ENCODE assay signal across 8 cellular contexts in the genomic region with DNA sequence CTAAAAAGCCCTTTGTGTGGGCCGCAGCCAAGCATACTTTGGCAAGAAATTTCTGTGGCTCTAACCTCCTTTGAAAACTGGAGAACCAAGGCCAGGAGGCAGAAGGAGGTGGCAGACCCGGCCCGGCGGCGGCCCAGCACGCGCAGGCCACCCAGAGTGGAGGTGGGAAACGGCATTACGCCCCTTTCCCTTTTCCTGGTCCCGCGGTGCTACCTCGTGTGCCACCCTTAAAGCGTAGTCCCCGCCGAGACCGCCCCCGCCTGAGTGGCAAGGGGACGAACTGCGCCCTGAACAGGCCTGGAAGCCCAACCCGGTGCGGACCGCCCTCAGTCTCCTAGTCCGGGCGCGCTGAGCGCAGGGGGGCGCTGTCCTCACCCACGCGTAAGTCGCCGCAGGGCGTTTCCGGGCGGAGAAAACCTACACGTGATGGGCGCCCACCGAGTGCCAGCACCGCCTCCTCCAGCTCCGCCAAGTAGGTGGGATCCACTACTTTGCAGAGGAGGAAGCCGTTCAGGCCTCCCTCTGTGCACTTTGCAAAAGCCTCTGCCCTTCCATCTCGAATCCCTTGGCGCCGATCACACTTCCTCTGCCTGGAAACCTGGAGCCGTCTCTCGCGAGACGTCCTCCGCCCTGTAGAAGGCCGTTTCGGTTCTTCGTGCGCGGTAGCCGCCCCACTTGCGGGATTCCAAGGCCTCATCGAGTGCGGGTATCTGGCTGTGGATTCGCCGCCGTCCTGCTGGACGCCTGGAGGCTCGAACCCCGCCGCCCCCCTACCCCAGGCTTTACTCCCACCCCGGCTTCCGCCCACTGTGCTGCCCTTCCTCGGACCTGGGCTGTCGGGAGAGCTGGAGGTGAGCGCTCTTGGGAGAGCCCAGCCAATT. TPM values are rescaled to one million over a fixed set of nuclear protein-coding genes. Genes with fewer than 3 reads are reported as not detected.
DNase-seq lines count a peak whose midpoint lies in the region; ATAC-seq and TF ChIP-seq lines count a peak whose summit lies in the region.

Gene ACCS, plus strand, starts transcription at position 420 of the 881 bp plus-strand sequence. CDS start 1,358 bp downstream, outside the sequence.

- H3K4me1 ChIP-seq in Caco-2 (peaks cover 4% of the 10 kb centered on the region), esophagus muscularis mucosa (peaks cover 10 to 37% (median 22%) of the 10 kb centered on the region in 4 donors), muscle layer of duodenum (ENCODE audit: control insufficient read depth in 1 of 2, insufficient read depth in 2 of 2, low read length in 2 of 2) (peaks cover 0 to 14% of the 10 kb centered on the region in 2 donors)

- no peaks in the 10 kb centered on the region for H3K27me3 ChIP-seq in Caco-2 (replicated peaks; ENCODE audit: control insufficient read depth, insufficient read depth, low read length)
- H3K27me3 ChIP-seq in esophagus muscularis mucosa, result no peaks in the 10 kb centered on the region
- H3K27me3 ChIP-seq in muscle layer of duodenum (ENCODE audit: low read depth, low read length), result no peaks in the 10 kb centered on the region

- TF ChIP-seq EP300 in esophagus muscularis mucosa (IDR thresholded peaks at IDR 0.05), result no peak

- no TSS peak for BruUV-seq in Caco-2 (replicated peaks; lab: Mats Ljungman, UMichigan)

- DNase-seq in Caco-2 (peak; percentile 92 to 95), HT-29 (ENCODE audit: low spot score) (peak; percentile 93), OCI-M2 (lab: John Stamatoyannopoulos, UW; ENCODE audit: unreplicated experiment) (peak; percentile 58), esophagus muscularis mucosa (ENCODE audit: extremely low spot score) (peak; percentile 99)
- DNase-seq in activated T-cell treated with anti-CD3 and anti-CD28 coated beads, Interleukin-2, amount 50 U/mL, for 72 hours, result peak; percentile 90 to 93
- DNase-seq in stimulated activated CD8-positive, alpha-beta memory T cell treated with anti-CD3 and anti-CD28 coated beads, Interleukin-7, amount 100 ng/mL, for 24 hours (ENCODE audit: low read depth), result peak; percentile 70

- H3K36me3 ChIP-seq in Caco-2 (ENCODE audit: control insufficient read depth, insufficient read depth, low read length) (no peaks in the 10 kb centered on the region; the same call in 1 of the 2 replicates), esophagus muscularis mucosa (peaks cover 0 to 14% (median 7%) of the 10 kb centered on the region in 4 donors), muscle layer of duodenum (ENCODE audit: control insufficient read depth in 1 of 2, insufficient read depth in 2 of 2, low read length in 2 of 2) (peaks cover 3 to 10% of the 10 kb centered on the region in 2 donors)

- CTCF ChIA-PET in Caco-2 (lab: Charles Lee), result interaction anchor here (0.8 kb wide), 1 partner anchor 163 kb away, joined by 3 read pairs; no protein-coding TSS in a partner anchor

- H3K27ac ChIP-seq in esophagus muscularis mucosa (replicated peaks in 1 of 4) (peak within 1 kb of the TSS; percentile 91 to 96 (median 94)), muscle layer of duodenum (ENCODE audit: low read length) (peak within 1 kb of the TSS; percentile 93)

- WGBS in esophagus muscularis mucosa, result 1% methylated on average over 30 of the region's 69 CpGs

- intact Hi-C loops in Caco-2 (cut with micrococcal nuclease; ENCODE audit: unreplicated experiment), result loop anchor here (2.0 kb wide), 1 partner anchor 29 kb away; the partner anchor contains the start of gene EXT2
- intact Hi-C loops in esophagus muscularis mucosa (cut with DNase I), result no loop called here

- H3K9me3 Mint-ChIP-seq in Caco-2 (ENCODE audit: unreplicated experiment), result no peaks in the 10 kb centered on the region
- no peaks in the 10 kb centered on the region for H3K9me3 Mint-ChIP-seq in activated T-cell treated with anti-CD3 and anti-CD28 coated beads, Interleukin-2, amount 50 U/mL, for 72 hours

- H3K9me3 ChIP-seq in Caco-2 (no peaks in the 10 kb centered on the region), esophagus muscularis mucosa (no peaks in the 10 kb centered on the region), muscle layer of duodenum (ENCODE audit: control insufficient read depth in 1 of 2, low read length in 2 of 2) (no peaks in the 10 kb centered on the region)

- no peak for TF ChIP-seq POLR2A in esophagus muscularis mucosa (IDR thresholded peaks at IDR 0.05; ENCODE audit: low read depth)

- H3K27me3 Mint-ChIP-seq in Caco-2 (ENCODE audit: insufficient read depth, unreplicated experiment), result peaks cover 14% of the 10 kb centered on the region
- H3K27me3 Mint-ChIP-seq in activated T-cell treated with anti-CD3 and anti-CD28 coated beads, Interleukin-2, amount 50 U/mL, for 72 hours (ENCODE audit: low read depth), result no peaks in the 10 kb centered on the region

- H3K36me3 Mint-ChIP-seq in Caco-2 (ENCODE audit: insufficient read depth, unreplicated experiment), result peaks cover 14% of the 10 kb centered on the region
- peaks cover 0 to 2% of the 10 kb centered on the region in 2 donors for H3K36me3 Mint-ChIP-seq in activated T-cell treated with anti-CD3 and anti-CD28 coated beads, Interleukin-2, amount 50 U/mL, for 72 hours (ENCODE audit: insufficient read depth in 2 of 2)

- no peaks in the 10 kb centered on the region for H3K4me1 Mint-ChIP-seq in Caco-2 (ENCODE audit: low read depth, unreplicated experiment)
- peaks cover 26% of the 10 kb centered on the region for H3K4me1 Mint-ChIP-seq in activated T-cell treated with anti-CD3 and anti-CD28 coated beads, Interleukin-2, amount 50 U/mL, for 72 hours (ENCODE audit: low read depth)

- POLR2A ChIA-PET in Caco-2 (lab: Charles Lee), result interaction anchor here (0.7 to 1.0 kb wide), 2 partner anchors 28 to 137 kb away, joined by 3 to 4 read pairs; no protein-coding TSS in a partner anchor

- ATAC-seq in GM21367 (IDR thresholded peaks at IDR 0.05; ENCODE audit: unreplicated experiment), result peak; percentile 98
- ATAC-seq in activated T-cell treated with anti-CD3 and anti-CD28 coated beads, Interleukin-2, amount 50 U/mL, for 72 hours (replicated peaks in 1 of 2), result peak; percentile 97

- peak within 1 kb of the TSS; percentile 90 for H3K27ac Mint-ChIP-seq in Caco-2 (ENCODE audit: unreplicated experiment)
- H3K27ac Mint-ChIP-seq in activated T-cell treated with anti-CD3 and anti-CD28 coated beads, Interleukin-2, amount 50 U/mL, for 72 hours, result peak within 1 kb of the TSS; percentile 85

- TF ChIP-seq CTCF in Caco-2 (IDR thresholded peaks at IDR 0.05; ENCODE audit: insufficient read depth in 1 of 2, low read depth in 1 of 2, low read length in 1 of 2, severe bottlenecking in 1 of 2, unreplicated experiment in 1 of 2) (peak; percentile 91 to 92), esophagus muscularis mucosa (IDR thresholded peaks at IDR 0.05) (peak; percentile 73 to 84 (median 80))

- peak within 1 kb of the TSS; percentile 45 for H3K4me3 ChIP-seq in Caco-2 (ENCODE audit: low read depth, low read length)
- H3K4me3 ChIP-seq in esophagus muscularis mucosa, result peak within 1 kb of the TSS; percentile 68 to 91 (median 77)
- H3K4me3 ChIP-seq in muscle layer of duodenum (ENCODE audit: low read depth in 1 of 2, low read length in 2 of 2), result peak within 1 kb of the TSS; percentile 83 to 86

- H3K4me3 Mint-ChIP-seq in Caco-2 (ENCODE audit: unreplicated experiment), result peak within 1 kb of the TSS; percentile 81
- H3K4me3 Mint-ChIP-seq in activated T-cell treated with anti-CD3 and anti-CD28 coated beads, Interleukin-2, amount 50 U/mL, for 72 hours, result peak within 1 kb of the TSS; percentile 85 to 95

RNA-seq across cellular contexts. Expression of gene ACCS, which starts in this region (rescaled TPM):
- total RNA-seq in Caco-2 (2022) (19.5 and 24.7 TPM in 2 replicates), esophagus muscularis mucosa (10 to 100 TPM in 2 of 4 donors, 1 to 10 TPM in 2; 8.0 to 19.1 (median 13.5) TPM)
- total RNA-seq in HT-29 (2014; rRNA removed; shearing (Covaris generic)), result 14.2 and 18.5 TPM in 2 replicates
- 10 to 100 TPM; 14.8 to 34.6 TPM for total RNA-seq in activated T-cell treated with anti-CD3 and anti-CD28 coated beads, Interleukin-2, amount 50 U/mL, for 72 hours

Comparison
In these comparisons a context has a peak if more than half of its experiments do, and no peak if none do; other contexts are left out.
1. Peak in every context shown above with its lines: DNase-seq, ATAC-seq, H3K4me3 ChIP-seq and H3K27ac ChIP-seq.